Comparison of ENCODE assay signal across 10 cellular contexts in the genomic region with DNA sequence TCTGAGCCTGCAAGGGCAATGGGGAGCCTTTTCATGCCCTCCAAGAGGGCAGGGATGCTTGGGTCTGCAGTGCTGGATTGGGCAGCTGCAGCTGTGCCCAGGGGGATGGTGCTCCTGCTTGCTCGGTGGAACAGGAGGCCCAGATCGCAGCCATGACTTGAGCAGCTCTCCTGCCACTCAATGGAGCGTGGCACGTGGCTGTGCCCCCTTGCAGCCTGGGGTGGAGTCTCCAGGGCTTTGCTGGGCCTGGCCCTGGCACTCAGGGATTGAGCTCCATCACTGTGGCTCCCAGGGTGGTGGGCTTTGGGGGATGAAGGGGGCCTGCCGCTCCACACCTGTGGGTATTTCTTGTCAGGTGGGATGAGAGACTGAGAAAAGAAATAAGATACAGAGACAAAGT. TPM values are rescaled to one million over a fixed set of nuclear protein-coding genes. Genes with fewer than 3 reads are reported as not detected.
"Had no signal": no experiment of that assay in that cellular context is flagged by ENCODE, and none has a peak within 500 bp of the region (broad histone marks: within the 10 kb centered on the region; RNA-seq: fewer than 3 reads in every experiment).

No MANE protein-coding gene starts in this region.

- H3K9ac ChIP-seq: GM23248 had no signal

- H2AFZ ChIP-seq: GM23248 had no signal

- H3K4me3 Mint-ChIP-seq: H9 had no signal

- H3K27ac ChIP-seq: GM23248 had no signal

- H3K4me3 ChIP-seq: GM23248, K562 had no signal

- H3K27ac Mint-ChIP-seq: H9 had no signal

- FAIRE-seq: H54, HTR-8/SVneo, K562 had no signal

- DNase-seq: GM23248, GOT3, HCEC 1CT, IMR-90, KG1 had no signal

RNA-seq across cellular contexts. Expression of a gene that starts 53.4 kb away (rescaled TPM):
- total RNA-seq: GM23248, H9, HT-29, IMR-90, K562 had no signal
- polyA plus RNA-seq: GM23248, IMR-90, K562 had no signal
